Comparison of ENCODE assay signal across 18 cellular contexts in the genomic region with DNA sequence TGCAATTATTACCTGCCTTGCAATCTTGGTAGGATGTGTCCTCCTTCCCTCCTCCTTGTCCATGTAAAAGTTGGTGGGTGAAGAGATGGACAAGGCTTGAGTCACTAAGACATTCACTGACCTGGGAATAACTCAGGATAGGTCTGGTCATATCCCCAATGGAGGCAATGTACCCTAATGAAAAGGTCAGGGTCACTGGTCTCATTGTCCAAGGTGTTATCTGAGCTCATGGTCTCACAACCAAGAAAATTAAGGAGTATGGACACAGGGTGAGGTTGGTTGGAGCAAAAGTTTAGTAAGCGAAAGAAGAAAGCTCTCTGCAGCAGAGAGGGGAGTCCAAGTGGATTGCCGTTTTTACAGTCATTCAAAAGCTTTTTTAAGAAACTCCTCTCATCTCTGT.
A peak's percentile ranks its signal among the peaks of the same experiment; 100 is the strongest.
DNase-seq lines count a peak whose midpoint lies in the region; ATAC-seq and TF ChIP-seq lines count a peak whose summit lies in the region.
"Had no signal": no experiment of that assay in that cellular context is flagged by ENCODE, and none has a peak within 500 bp of the region (broad histone marks: within the 10 kb centered on the region; RNA-seq: fewer than 3 reads in every experiment).

No MANE protein-coding gene starts in this region.

- ATAC-seq in right cardiac atrium, result peak; percentile 14 to 24
- ATAC-seq in GM21576 (IDR thresholded peaks at IDR 0.05; ENCODE audit: unreplicated experiment), result no peak
- ATAC-seq: GM12878 had no signal

- H3K36me3 ChIP-seq in cardiac muscle cell (no peaks in the 10 kb centered on the region), left ventricle myocardium inferior (peaks cover 11% of the 10 kb centered on the region)
- H3K36me3 ChIP-seq: HAP-1 had no signal

- H3K9me3 Mint-ChIP-seq in nephron (peaks cover 15% of the 10 kb centered on the region), type B pancreatic cell (no peaks in the 10 kb centered on the region)

- intact Hi-C loops in left ventricle myocardium inferior (cut with micrococcal nuclease), result no loop called here
- intact Hi-C loops in right cardiac atrium (cut with DNase I), result no loop called here

- no peak overlapping the region for H3K4me3 ChIP-seq in cardiac muscle cell
- no peak overlapping the region for H3K4me3 ChIP-seq in left ventricle myocardium inferior
- no peak overlapping the region for H3K4me3 ChIP-seq in right cardiac atrium (ENCODE audit: low read length)
- H3K4me3 ChIP-seq: GM12878, HAP-1 had no signal

- DNase-seq in cardiac muscle cell (ENCODE audit: low read depth in 1 of 2, low spot score in 1 of 2) (no peak), left ventricle myocardium inferior (no peak), right cardiac atrium (no peak), type B pancreatic cell (ENCODE audit: extremely low spot score, unreplicated experiment) (no peak), cerebellar cortex (ENCODE audit: low spot score) (no peak)
- no peak for DNase-seq in central memory CD4-positive, alpha-beta T cell
- DNase-seq: ACHN; C1 segment of cervical spinal cord; Calu3; CD4-positive, alpha-beta T cell; DMS 273 treated with DMSO at 0.1 percent for 48 hours; DMS79; GOT3 had no signal

- peak overlapping the region in 2 of 3 experiments; percentile 38 to 59 for H3K27ac Mint-ChIP-seq in nephron
- peak overlapping the region; percentile 6 for H3K27ac Mint-ChIP-seq in type B pancreatic cell
- H3K27ac Mint-ChIP-seq: B cell; CD4-positive, alpha-beta T cell had no signal

- no peaks in the 10 kb centered on the region for H3K9me3 ChIP-seq in cardiac muscle cell (ENCODE audit: low read depth)
- H3K9me3 ChIP-seq in left ventricle myocardium inferior (replicated peaks), result peaks cover 68% of the 10 kb centered on the region
- H3K9me3 ChIP-seq in right cardiac atrium (ENCODE audit: control insufficient read depth, low read length), result no peaks in the 10 kb centered on the region
- H3K9me3 ChIP-seq: HAP-1 had no signal

- H3K4me1 ChIP-seq in cardiac muscle cell (ENCODE audit: low read depth) (peaks cover 23% of the 10 kb centered on the region), left ventricle myocardium inferior (peaks cover 10% of the 10 kb centered on the region), right cardiac atrium (ENCODE audit: control insufficient read depth, insufficient read depth, low read length) (no peaks in the 10 kb centered on the region)
- H3K4me1 ChIP-seq: HAP-1 had no signal

- H3K4me1 Mint-ChIP-seq in nephron (peaks cover 6% of the 10 kb centered on the region), type B pancreatic cell (ENCODE audit: unreplicated experiment) (no peaks in the 10 kb centered on the region)
- H3K4me1 Mint-ChIP-seq: B cell had no signal

- H3K4me3 Mint-ChIP-seq in nephron (no peak overlapping the region), type B pancreatic cell (no peak overlapping the region)
- H3K4me3 Mint-ChIP-seq: B cell; CD4-positive, alpha-beta T cell had no signal

- H3K27me3 ChIP-seq in cardiac muscle cell (no peaks in the 10 kb centered on the region), left ventricle myocardium inferior (ENCODE audit: low read depth) (no peaks in the 10 kb centered on the region), right cardiac atrium (ENCODE audit: control insufficient read depth, insufficient read depth) (no peaks in the 10 kb centered on the region)

- TF ChIP-seq CTCF in cardiac muscle cell (IDR thresholded peaks at IDR 0.05; ENCODE audit: low read depth, low read length), result no peak
- no peak for TF ChIP-seq CTCF in left ventricle myocardium inferior (IDR thresholded peaks at IDR 0.05; ENCODE audit: borderline replicate concordance)
- TF ChIP-seq CTCF in nephron (IDR thresholded peaks at IDR 0.05; ENCODE audit: unreplicated experiment in 3 of 3), result no peak
- TF ChIP-seq CTCF in type B pancreatic cell (conservative IDR thresholded peaks at IDR 0.05), result no peak

- H3K27me3 Mint-ChIP-seq in nephron (ENCODE audit: low read depth) (no peaks in the 10 kb centered on the region), type B pancreatic cell (no peaks in the 10 kb centered on the region)
- H3K27me3 Mint-ChIP-seq: B cell; CD4-positive, alpha-beta T cell had no signal

- H3K27ac ChIP-seq in cardiac muscle cell, result peak overlapping the region; percentile 77
- no peak overlapping the region for H3K27ac ChIP-seq in left ventricle myocardium inferior (replicated peaks)
- no peak overlapping the region for H3K27ac ChIP-seq in right cardiac atrium (ENCODE audit: low read length)

- 47% methylated on average over 2 of the region's 2 CpGs for WGBS in right cardiac atrium

- H3K36me3 Mint-ChIP-seq in nephron (ENCODE audit: low read depth) (peaks cover 33% of the 10 kb centered on the region), type B pancreatic cell (no peaks in the 10 kb centered on the region)
